ENCODE assay signal across 8 cellular contexts in genomic region chr2:44016282-44016681, GRCh38. TPM values are rescaled to one million over a fixed set of nuclear protein-coding genes. Genes with fewer than 3 reads are reported as not detected.
A peak's percentile ranks its signal among the peaks of the same experiment; 100 is the strongest.
DNase-seq lines count a peak whose midpoint lies in the region; ATAC-seq and TF ChIP-seq lines count a peak whose summit lies in the region.

No MANE protein-coding gene starts in this region.

- H4K8ac ChIP-seq in neuronal stem cell (ENCODE audit: low read depth, low read length), result no peak overlapping the region

- no CpG with 5 or more reads among the region's 6 CpGs for WGBS in neuronal stem cell (ENCODE audit: extremely low coverage in 2 of 2, insufficient read length in 2 of 2, insufficient replicate concordance in 1 of 2), 2 donors

- H3K18ac ChIP-seq in neuronal stem cell (ENCODE audit: low read length), result no peak overlapping the region

- TF ChIP-seq CTCF in GM10248 (IDR thresholded peaks at IDR 0.05; ENCODE audit: control extremely low read depth, extremely low read depth, low read depth, missing control alignments) (no peak), colonic mucosa (IDR thresholded peaks at IDR 0.05) (no peak)

- H2BK5ac ChIP-seq in neuronal stem cell (ENCODE audit: low read length), result no peak overlapping the region

- no peaks in the 10 kb centered on the region for H3K9me3 ChIP-seq in colonic mucosa
- H3K9me3 ChIP-seq in neuronal stem cell (replicated peaks in 1 of 2; ENCODE audit: control insufficient read depth in 2 of 2, insufficient read depth in 1 of 2, low read depth in 1 of 2, low read length in 2 of 2), result no peaks in the 10 kb centered on the region

- H2AFZ ChIP-seq in neuronal stem cell (ENCODE audit: low read length), result no peak overlapping the region

- no peak overlapping the region for H3K4ac ChIP-seq in neuronal stem cell (ENCODE audit: low read length)

- H3K4me3 ChIP-seq in colonic mucosa (no peak overlapping the region), neuronal stem cell (ENCODE audit: low read length in 2 of 2) (no peak overlapping the region)

- H3K23ac ChIP-seq in neuronal stem cell (ENCODE audit: low read depth, low read length, poor library complexity), result no peak overlapping the region

- H4K91ac ChIP-seq in neuronal stem cell (ENCODE audit: low read depth, low read length, poor library complexity), result no peak overlapping the region

- ATAC-seq in GM19395 (IDR thresholded peaks at IDR 0.05; ENCODE audit: unreplicated experiment) (no peak), GM18517 (IDR thresholded peaks at IDR 0.05; ENCODE audit: unreplicated experiment) (no peak)

- H3K36me3 ChIP-seq in colonic mucosa, result no peaks in the 10 kb centered on the region
- no peaks in the 10 kb centered on the region for H3K36me3 ChIP-seq in neuronal stem cell (replicated peaks in 1 of 2; ENCODE audit: control insufficient read depth in 2 of 2, insufficient read depth in 2 of 2, low read length in 2 of 2)

- no peak overlapping the region for H3K4me2 ChIP-seq in neuronal stem cell (ENCODE audit: insufficient read depth, low read length, poor library complexity, severe bottlenecking)

- H2BK120ac ChIP-seq in neuronal stem cell (ENCODE audit: low read depth, low read length), result no peak overlapping the region

- no peak overlapping the region for H2BK15ac ChIP-seq in neuronal stem cell (ENCODE audit: low read length)

- H2AK5ac ChIP-seq in neuronal stem cell (ENCODE audit: low read depth, low read length), result no peak overlapping the region

- no peaks in the 10 kb centered on the region for H3K27me3 ChIP-seq in colonic mucosa
- peaks cover 0 to 3% (median 0%) of the 10 kb centered on the region in 3 experiments for H3K27me3 ChIP-seq in neuronal stem cell (ENCODE audit: control insufficient read depth in 3 of 3, insufficient read depth in 3 of 3, low read depth in 1 of 3, low read length in 3 of 3)

- no peak overlapping the region for H3K27ac ChIP-seq in colonic mucosa
- no peak overlapping the region for H3K27ac ChIP-seq in neuronal stem cell (replicated peaks; ENCODE audit: low read length)

- POLR2A ChIA-PET in GM10248 (lab: Yijun Ruan, JAX), result no interaction called here

- no peaks in the 10 kb centered on the region for H3K4me1 ChIP-seq in colonic mucosa
- H3K4me1 ChIP-seq in neuronal stem cell (ENCODE audit: control insufficient read depth in 2 of 2, insufficient read depth in 1 of 2, low read depth in 1 of 2, low read length in 2 of 2), result no peaks in the 10 kb centered on the region

- DNase-seq in GM10248 (ENCODE audit: extremely low spot score) (peak; percentile 24), RPMI7951 (ENCODE audit: low read depth) (peak; percentile 53), colonic mucosa (peak; percentile 24), neuronal stem cell (ENCODE audit: low spot score) (peak; percentile 62), CD1c-positive myeloid dendritic cell (ENCODE audit: extremely low spot score) (no peak)
- no peak for DNase-seq in NK-92 treated with Interleukin-12 subunit alpha and Interleukin-12 subunit beta, amount 100 ng/mL, for 24 hours (lab: John Stamatoyannopoulos, UW)

- H3K9ac ChIP-seq in colonic mucosa (ENCODE audit: low read depth in 2 of 2, low read length in 2 of 2) (no peak overlapping the region), neuronal stem cell (ENCODE audit: low read depth, low read length, poor library complexity) (no peak overlapping the region)

- intact Hi-C loops in colonic mucosa (cut with DNase I), result no loop called here

- no peaks in the 10 kb centered on the region for H3K79me1 ChIP-seq in neuronal stem cell (ENCODE audit: low read depth, low read length)

- no peak overlapping the region for H3K14ac ChIP-seq in neuronal stem cell (ENCODE audit: low read length)

- CTCF ChIA-PET in GM10248 (lab: Yijun Ruan, JAX), result no interaction called here

- no peak overlapping the region for H2BK12ac ChIP-seq in neuronal stem cell (ENCODE audit: low read length)

RNA-seq across cellular contexts. Expression of gene LRPPRC, which starts 20.5 kb away (rescaled TPM):
- 43.6 and 50.5 TPM in 2 replicates for total RNA-seq in RPMI7951 (2014; rRNA removed; shearing (Covaris generic))
- total RNA-seq in colonic mucosa, result 100 to 1,000 TPM; 106 to 131 TPM
- polyA plus RNA-seq in neuronal stem cell (2013, experiment 1 of 2), result 56.3 TPM
- polyA plus RNA-seq in neuronal stem cell (2013, experiment 2 of 2), result 58.0 TPM

Comparison
In these comparisons a context has a peak if more than half of its experiments do, and no peak if none do; other contexts are left out.
1. DNase-seq: peak in GM10248 (single experiment), RPMI7951 (single experiment), colonic mucosa (single experiment) and neuronal stem cell (single experiment); none in NK-92 treated with Interleukin-12 subunit alpha and Interleukin-12 subunit beta, amount 100 ng/mL, for 24 hours (single experiment) and CD1c-positive myeloid dendritic cell (single experiment).